ENCODE assay signal across 16 cellular contexts in genomic region chr10:114489521-114490310, GRCh38.
A peak's percentile ranks its signal among the peaks of the same experiment; 100 is the strongest.
DNase-seq lines count a peak whose midpoint lies in the region; TF ChIP-seq lines count a peak whose summit lies in the region.
"Had no signal": no experiment of that assay in that cellular context is flagged by ENCODE, and none has a peak within 500 bp of the region (broad histone marks: within the 10 kb centered on the region; RNA-seq: fewer than 3 reads in every experiment).

No MANE protein-coding gene starts in this region.

- H3K9me3 Mint-ChIP-seq in activated naive CD4-positive, alpha-beta T cell treated with anti-CD3 and anti-CD28 coated beads for 36 hours = no peaks in the 10 kb centered on the region
- H3K9me3 Mint-ChIP-seq in progenitor cell of endocrine pancreas (ENCODE audit: low read depth) = no peaks in the 10 kb centered on the region
- H3K9me3 Mint-ChIP-seq: stimulated activated memory B cell treated with anti-CD40 and anti-IgM and Interleukin-4, amounts not matched to agents 10 μg/mL and 1 μg/mL and 100 μg/mL, for 72 hours had no signal

- CTCF ChIA-PET in activated naive CD4-positive, alpha-beta T cell treated with anti-CD3 and anti-CD28 coated beads for 36 hours (lab: Charles Lee) = interaction anchor here (0.6 to 3.7 kb wide), 6 partner anchors 18 to 186 kb away, joined by 3 to 14 read pairs (median 4); no protein-coding TSS in a partner anchor

- peaks cover 30% of the 10 kb centered on the region for H3K36me3 ChIP-seq in NT2/D1 (ENCODE audit: insufficient read depth, insufficient read length, low read length)

- H3K4me3 Mint-ChIP-seq in activated naive CD4-positive, alpha-beta T cell treated with anti-CD3 and anti-CD28 coated beads for 36 hours = no peak overlapping the region
- no peak overlapping the region for H3K4me3 Mint-ChIP-seq in progenitor cell of endocrine pancreas (ENCODE audit: low read depth)
- H3K4me3 Mint-ChIP-seq: activated naive CD4-positive, alpha-beta T cell treated with anti-CD3 and anti-CD28 coated beads, Interleukin-2, amount 10 ng/mL, durations not matched to agents 7 days and 5 days; stimulated activated memory B cell treated with anti-CD40 and anti-IgM and Interleukin-4, amounts not matched to agents 10 μg/mL and 1 μg/mL and 100 μg/mL, for 72 hours had no signal

- H3K27me3 ChIP-seq in NT2/D1 (ENCODE audit: insufficient read depth, insufficient read length) = no peaks in the 10 kb centered on the region
- H3K27me3 ChIP-seq: Peyer's patch had no signal

- no peaks in the 10 kb centered on the region for H3K27me3 Mint-ChIP-seq in activated naive CD4-positive, alpha-beta T cell treated with anti-CD3 and anti-CD28 coated beads for 36 hours (ENCODE audit: low read depth)
- no peaks in the 10 kb centered on the region for H3K27me3 Mint-ChIP-seq in progenitor cell of endocrine pancreas
- H3K27me3 Mint-ChIP-seq: activated naive CD4-positive, alpha-beta T cell treated with anti-CD3 and anti-CD28 coated beads, Interleukin-2, amount 10 ng/mL, durations not matched to agents 7 days and 5 days; stimulated activated memory B cell treated with anti-CD40 and anti-IgM and Interleukin-4, amounts not matched to agents 10 μg/mL and 1 μg/mL and 100 μg/mL, for 72 hours had no signal

- DNase-seq in activated naive CD4-positive, alpha-beta T cell treated with anti-CD3 and anti-CD28 coated beads for 36 hours = no peak
- DNase-seq in activated naive CD4-positive, alpha-beta T cell treated with anti-CD3 and anti-CD28 coated beads, Interleukin-2, amount 50 U/mL, for 16 hours = no peak
- DNase-seq in NT2/D1 (ENCODE audit: low read depth, low spot score) = peak; percentile 55
- DNase-seq in iPS DF 19.7 (ENCODE audit: low read depth, low spot score) = peak; percentile 47
- DNase-seq in progenitor cell of endocrine pancreas (ENCODE audit: low spot score, unreplicated experiment) = no peak
- no peak for DNase-seq in T1000 (lab: John Stamatoyannopoulos, UW)
- no peak for DNase-seq in KBM-7
- DNase-seq in NCI-H1436 treated with DMSO at 0.1 percent for 48 hours (lab: John Stamatoyannopoulos, UW) = no peak
- DNase-seq: activated naive CD4-positive, alpha-beta T cell treated with anti-CD3 and anti-CD28 coated beads, Interleukin-2, amount 10 ng/mL, durations not matched to agents 7 days and 5 days; DMS79 treated with DMSO at 0.1 percent for 48 hours; NCI-H446 treated with DMSO at 0.1 percent for 48 hours; Peyer's patch; stimulated activated CD4-positive, alpha-beta T cell treated with anti-CD3 and anti-CD28 coated beads, Interleukin-4, amount 100 ng/mL, for 24 hours; T-helper 9 cell had no signal

- peak overlapping the region; percentile 36 for H3K9ac ChIP-seq in NT2/D1 (ENCODE audit: insufficient read length, low read depth)

- no peak for TF ChIP-seq CTCF in progenitor cell of endocrine pancreas (IDR thresholded peaks at IDR 0.05; ENCODE audit: unreplicated experiment)

- no peak overlapping the region for H3K4me3 ChIP-seq in NT2/D1 (ENCODE audit: insufficient read length, low read depth)
- H3K4me3 ChIP-seq: GM12878, Peyer's patch had no signal

- H3K9me3 ChIP-seq in NT2/D1 (ENCODE audit: insufficient read depth, low read length) = peaks cover 12% of the 10 kb centered on the region; the same call in 1 of the 2 replicates
- H3K9me3 ChIP-seq: Peyer's patch had no signal

- peaks cover 68% of the 10 kb centered on the region for H3K4me1 Mint-ChIP-seq in activated naive CD4-positive, alpha-beta T cell treated with anti-CD3 and anti-CD28 coated beads for 36 hours (ENCODE audit: low read depth)
- peaks cover 16% of the 10 kb centered on the region for H3K4me1 Mint-ChIP-seq in progenitor cell of endocrine pancreas (ENCODE audit: low read depth)

- intact Hi-C loops in activated naive CD4-positive, alpha-beta T cell treated with anti-CD3 and anti-CD28 coated beads for 36 hours (cut with micrococcal nuclease) = loop anchor here (10.0 kb wide), 1 partner anchor 635 kb away; the partner anchor contains the start of genes DCLRE1A and NHLRC2

- peak overlapping the region; percentile 30 for H3K27ac Mint-ChIP-seq in activated naive CD4-positive, alpha-beta T cell treated with anti-CD3 and anti-CD28 coated beads for 36 hours
- H3K27ac Mint-ChIP-seq in progenitor cell of endocrine pancreas = peak overlapping the region; percentile 95
- H3K27ac Mint-ChIP-seq: activated naive CD4-positive, alpha-beta T cell treated with anti-CD3 and anti-CD28 coated beads, Interleukin-2, amount 10 ng/mL, durations not matched to agents 7 days and 5 days; stimulated activated memory B cell treated with anti-CD40 and anti-IgM and Interleukin-4, amounts not matched to agents 10 μg/mL and 1 μg/mL and 100 μg/mL, for 72 hours had no signal

- in situ Hi-C loops in KBM-7 (cut with MboI; ENCODE audit: low pct_unique_long_range_greater_than_20kb, low sequenced_read_pairs) = no loop called here

- peaks cover 39% of the 10 kb centered on the region for H3K36me3 Mint-ChIP-seq in activated naive CD4-positive, alpha-beta T cell treated with anti-CD3 and anti-CD28 coated beads for 36 hours (ENCODE audit: low read depth)
- H3K36me3 Mint-ChIP-seq in progenitor cell of endocrine pancreas (ENCODE audit: insufficient read depth) = peaks cover 12% of the 10 kb centered on the region

- H3K4me1 ChIP-seq in NT2/D1 (ENCODE audit: insufficient read depth, insufficient read length) = no peaks in the 10 kb centered on the region

Comparison
In these comparisons a context has a peak if more than half of its experiments do, and no peak if none do; other contexts are left out.
1. DNase-seq: peak in NT2/D1 (single experiment) and iPS DF 19.7 (single experiment); none in activated naive CD4-positive, alpha-beta T cell treated with anti-CD3 and anti-CD28 coated beads for 36 hours (single experiment), activated naive CD4-positive, alpha-beta T cell treated with anti-CD3 and anti-CD28 coated beads, Interleukin-2, amount 50 U/mL, for 16 hours (single experiment), progenitor cell of endocrine pancreas (single experiment), T1000 (single experiment), KBM-7 (single experiment) and NCI-H1436 treated with DMSO at 0.1 percent for 48 hours (single experiment).